Comparison of ENCODE assay signal across 8 cellular contexts in the genomic region with DNA sequence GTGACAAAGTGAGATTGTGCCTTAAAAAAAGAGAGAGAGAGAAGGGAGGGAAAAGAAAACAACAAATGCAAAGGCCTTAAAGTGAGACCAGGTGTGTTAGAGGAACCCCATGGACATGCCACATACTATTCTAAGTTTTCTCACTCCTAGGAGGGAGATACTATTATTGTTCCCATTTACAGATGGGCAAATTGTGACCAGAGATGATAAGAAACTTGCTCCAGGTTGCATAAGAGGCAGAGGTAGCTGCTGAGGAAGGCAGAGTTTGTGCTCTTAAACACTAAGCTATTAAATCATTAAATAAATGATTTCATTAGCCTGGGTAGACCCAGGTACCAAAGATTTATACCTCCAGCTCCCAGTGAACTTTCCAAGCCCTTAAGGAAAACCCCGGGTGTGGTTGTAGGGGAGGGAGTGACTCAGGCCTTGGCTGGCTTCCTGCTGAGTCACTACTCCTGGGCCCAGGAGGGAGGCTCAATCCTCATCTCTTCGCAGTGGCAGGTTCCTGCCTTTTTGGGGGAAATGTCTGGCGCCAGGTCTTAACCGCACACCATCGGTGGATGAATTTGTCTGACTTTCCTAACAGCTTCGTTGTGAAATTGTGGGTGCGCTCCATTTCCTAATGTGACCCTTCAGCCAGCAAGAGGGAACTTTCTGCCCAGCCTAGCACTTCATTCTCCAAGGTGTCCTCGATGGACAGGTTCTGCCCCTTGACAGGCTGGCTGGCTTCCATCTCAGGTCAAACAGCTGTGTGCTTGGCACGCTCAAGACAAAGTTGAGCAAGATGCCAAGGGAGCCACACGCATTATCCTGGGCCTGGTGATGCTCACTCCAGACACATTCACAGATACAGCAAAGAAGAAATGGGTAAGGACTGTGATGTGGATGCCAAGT. TPM values are rescaled to one million over a fixed set of nuclear protein-coding genes. Genes with fewer than 3 reads are reported as not detected.
A peak's percentile ranks its signal among the peaks of the same experiment; 100 is the strongest.
DNase-seq lines count a peak whose midpoint lies in the region; ATAC-seq and TF ChIP-seq lines count a peak whose summit lies in the region.

No MANE protein-coding gene starts in this region.

- no peak overlapping the region for H3K4me3 ChIP-seq in RWPE2 (ENCODE audit: severe bottlenecking)
- H3K4me3 ChIP-seq in lung: no peak overlapping the region
- no peak overlapping the region for H3K4me3 ChIP-seq in transverse colon

- H3K27ac Mint-ChIP-seq in chondrocyte (ENCODE audit: unreplicated experiment): peak overlapping the region; percentile 81

- WGBS in lung, 2 donors: 13 to 28% methylated on average over 10 of the region's 10 CpGs
- 6 to 59% methylated on average over 2 to 10 of the region's 10 CpGs for WGBS in transverse colon (ENCODE audit: low coverage in 1 of 2), 2 donors

- H3K4me1 Mint-ChIP-seq in chondrocyte (ENCODE audit: low read depth): peaks cover 33% of the 10 kb centered on the region

- H3K36me3 ChIP-seq in RWPE2 (ENCODE audit: low read depth) (no peaks in the 10 kb centered on the region), lung (ENCODE audit: control insufficient read depth in 2 of 2, insufficient read depth in 2 of 2, low read length in 2 of 2) (no peaks in the 10 kb centered on the region), transverse colon (no peaks in the 10 kb centered on the region)

- in situ Hi-C loops in transverse colon (cut with MboI; ENCODE audit: low pct_ligation_motif_present in 1 of 4, low pct_unique_long_range_greater_than_20kb in 1 of 4, low sequenced_read_pairs in 3 of 4): loop anchor here in 2 of 4 donors (10.0 kb wide), 1 partner anchor 158 kb away; no protein-coding TSS in a partner anchor

- H3K27me3 ChIP-seq in RWPE2 (ENCODE audit: insufficient read depth, poor library complexity, severe bottlenecking) (no peaks in the 10 kb centered on the region), lung (ENCODE audit: control insufficient read depth, insufficient read depth) (no peaks in the 10 kb centered on the region), transverse colon (no peaks in the 10 kb centered on the region)

- TF ChIP-seq EP300 in transverse colon (IDR thresholded peaks at IDR 0.05; ENCODE audit: low read depth): no peak

- intact Hi-C loops in transverse colon (cut with DNase I; ENCODE audit: low total_unique reads): no loop called here

- ATAC-seq in RWPE2 (ENCODE audit: low read depth): peak; percentile 93
- ATAC-seq in lung (ENCODE audit: insufficient read depth, low FRiP score): peak; percentile 83
- ATAC-seq in HG02798 (IDR thresholded peaks at IDR 0.05; ENCODE audit: poor library complexity, unreplicated experiment): no peak
- no peak for ATAC-seq in HG03520 (IDR thresholded peaks at IDR 0.05; ENCODE audit: unreplicated experiment)

- no peak for TF ChIP-seq POLR2A in transverse colon (IDR thresholded peaks at IDR 0.05)

- H3K27ac ChIP-seq in RWPE2 (ENCODE audit: poor library complexity, severe bottlenecking) (peak overlapping the region; percentile 33), lung (ENCODE audit: low read depth in 1 of 2, low read length in 1 of 2) (peak overlapping the region in 1 of 2 donors; percentile 27), transverse colon (peak overlapping the region in 3 of 4 donors; percentile 4 to 44 (median 4))

- H3K9me3 ChIP-seq in RWPE2 (ENCODE audit: severe bottlenecking) (no peaks in the 10 kb centered on the region), lung (ENCODE audit: control insufficient read depth in 2 of 2, insufficient read depth in 1 of 2, low read length in 1 of 2) (no peaks in the 10 kb centered on the region), transverse colon (no peaks in the 10 kb centered on the region)

- peaks cover 10% of the 10 kb centered on the region for H3K4me1 ChIP-seq in RWPE2 (ENCODE audit: insufficient read depth, poor library complexity, severe bottlenecking)
- H3K4me1 ChIP-seq in lung (ENCODE audit: control insufficient read depth in 2 of 2, insufficient read depth in 2 of 2, low read length in 2 of 2): peaks cover 0 to 4% of the 10 kb centered on the region in 2 donors
- peaks cover 6 to 9% (median 8%) of the 10 kb centered on the region in 4 donors for H3K4me1 ChIP-seq in transverse colon

- H3K4me3 Mint-ChIP-seq in chondrocyte (ENCODE audit: unreplicated experiment): no peak overlapping the region

- no peak for TF ChIP-seq CTCF in RWPE2 (IDR thresholded peaks at IDR 0.05; ENCODE audit: poor library complexity, severe bottlenecking)
- TF ChIP-seq CTCF in chondrocyte (IDR thresholded peaks at IDR 0.05): no peak
- no peak for TF ChIP-seq CTCF in lung (IDR thresholded peaks at IDR 0.05; ENCODE audit: control extremely low read depth, extremely low read depth)
- TF ChIP-seq CTCF in transverse colon (IDR thresholded peaks at IDR 0.05): no peak

- no peaks in the 10 kb centered on the region for H3K36me3 Mint-ChIP-seq in chondrocyte (ENCODE audit: low read depth)

- no peaks in the 10 kb centered on the region for H3K27me3 Mint-ChIP-seq in chondrocyte (ENCODE audit: low read depth)

- H3K9me3 Mint-ChIP-seq in chondrocyte (ENCODE audit: low read depth): no peaks in the 10 kb centered on the region

- peak; percentile 43 for DNase-seq in NCI-H2196 (lab: John Stamatoyannopoulos, UW; ENCODE audit: unreplicated experiment)
- no peak for DNase-seq in NCI-H2196 treated with DMSO at 0.1 percent for 48 hours (lab: John Stamatoyannopoulos, UW; ENCODE audit: unreplicated experiment)
- DNase-seq in RWPE2 (ENCODE audit: low spot score): peak; percentile 92
- DNase-seq in chondrocyte (ENCODE audit: low spot score): no peak
- DNase-seq in lung (ENCODE audit: low spot score): peak; percentile 84
- peak; percentile 73 for DNase-seq in transverse colon

RNA-seq across cellular contexts. Expression of a gene that starts 33.4 kb away (rescaled TPM):
- total RNA-seq in chondrocyte: 5.9 to 18.1 TPM (median 16.4 TPM) in 3 replicates
- 10 to 100 TPM; 32.7 to 51.4 TPM for total RNA-seq in lung
- polyA plus RNA-seq in lung: 10 to 100 TPM in 1 of 2 donors, 1 to 10 TPM in 1; 3.9 to 31.4 TPM
- 10 to 100 TPM; 25.3 to 40.8 (median 31.7) TPM for total RNA-seq in transverse colon

Comparison
In these comparisons a context has a peak if more than half of its experiments do, and no peak if none do; other contexts are left out.
1. DNase-seq: peak in NCI-H2196 (single experiment), RWPE2 (single experiment), lung (single experiment) and transverse colon (single experiment); none in NCI-H2196 treated with DMSO at 0.1 percent for 48 hours (single experiment) and chondrocyte (single experiment).
2. ATAC-seq: peak in RWPE2 (single experiment) and lung (single experiment); none in HG02798 (single experiment) and HG03520 (single experiment).